ENCODE assay signal across 11 cellular contexts in the genomic region with DNA sequence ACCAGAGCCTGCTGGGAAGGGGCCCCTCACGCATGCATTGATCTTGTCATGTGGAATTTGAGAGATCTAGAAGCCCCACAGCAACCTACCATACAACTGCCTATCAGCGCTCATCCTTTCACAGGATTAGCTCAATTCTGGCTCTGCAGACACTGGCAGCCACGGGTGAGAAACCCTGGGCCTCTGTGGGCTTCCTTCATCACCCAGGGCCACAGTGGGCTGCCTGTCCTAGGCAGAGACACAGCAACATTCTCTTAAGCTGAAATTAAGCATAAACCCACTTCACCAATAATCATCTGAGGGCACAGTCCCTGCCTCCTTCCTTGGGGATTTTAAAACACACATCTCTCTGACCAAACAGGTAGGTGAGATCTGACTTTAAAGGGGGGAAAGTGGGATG. TPM values are rescaled to one million over a fixed set of nuclear protein-coding genes. Genes with fewer than 3 reads are reported as not detected.
"Had no signal": no experiment of that assay in that cellular context is flagged by ENCODE, and none has a peak within 500 bp of the region (broad histone marks: within the 10 kb centered on the region; RNA-seq: fewer than 3 reads in every experiment).

No MANE protein-coding gene starts in this region.

- ATAC-seq: GM23338, HCT116 had no signal

- H3K27ac ChIP-seq: GM23248 had no signal

- H3K36me3 ChIP-seq: HAP-1 had no signal

- H3K9me3 ChIP-seq: HAP-1 had no signal

- H3K4me1 ChIP-seq: HAP-1 had no signal

- H3K27ac Mint-ChIP-seq: GM23338, H9, HFFc6 had no signal

- H3K4me3 ChIP-seq: GM23248, GM23338, HAP-1 had no signal

- H3K9me3 Mint-ChIP-seq: GM23338, H9, HFFc6 had no signal

- DNase-seq: GM23248, GOT3, H7, H9, HCEC 1CT, HFFc6 had no signal

- H3K4me3 Mint-ChIP-seq: GM23338, H9, HFFc6 had no signal

RNA-seq across cellular contexts. Expression of a gene that starts 3.3 kb away (rescaled TPM):
- total RNA-seq: GM23248, GM23338, H1, H4, H9, HFFc6 had no signal

RNA-seq across cellular contexts. Expression of a gene that starts 18.2 kb away (rescaled TPM):
- total RNA-seq: GM23248, GM23338, H1, H4, H9, HFFc6 had no signal
